In the genomic region with DNA sequence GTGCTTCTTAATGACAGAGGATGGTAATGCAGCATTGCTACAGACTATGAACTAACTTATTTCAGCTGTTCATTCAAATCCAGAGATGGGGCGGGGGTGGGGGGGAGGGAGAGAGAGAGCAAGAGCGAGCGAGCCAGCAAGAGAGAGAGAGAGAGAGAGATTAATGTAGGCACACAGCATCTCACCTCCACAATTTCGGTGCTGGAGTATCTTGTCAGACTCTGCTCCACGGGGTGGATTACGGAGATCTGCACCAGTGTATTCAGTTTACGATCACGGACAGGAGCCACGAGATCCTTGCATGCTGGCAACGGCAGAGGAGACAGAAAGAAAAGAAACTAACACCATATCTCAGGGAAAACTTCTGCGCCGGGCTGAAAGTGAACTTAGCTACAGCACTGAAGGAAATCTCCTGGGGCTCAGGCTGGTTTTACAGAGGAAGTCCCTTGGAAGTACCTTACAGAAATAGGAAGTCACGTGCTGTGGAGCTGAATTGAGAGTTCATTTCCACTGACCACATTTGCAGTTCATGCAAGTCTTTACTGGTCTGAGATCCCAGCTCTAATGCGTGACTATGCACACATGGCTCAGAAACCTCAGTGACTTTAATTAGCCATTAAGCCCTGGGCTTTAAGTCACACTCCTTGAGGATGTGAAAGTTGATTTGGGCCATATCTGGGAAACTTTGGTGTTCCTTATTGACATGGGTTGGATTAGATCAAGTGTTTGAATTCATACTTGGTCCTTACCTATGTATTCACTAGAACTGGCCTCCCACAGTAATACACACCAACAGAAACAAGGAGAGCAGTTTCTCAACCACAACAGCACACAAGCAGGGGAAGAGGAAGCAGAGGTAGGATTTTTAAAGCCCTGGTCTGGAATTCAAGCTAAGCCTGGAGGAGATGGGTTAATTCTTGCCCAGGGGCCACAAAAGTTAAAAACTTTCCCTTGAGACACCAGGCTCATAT, we compare ENCODE assay signal across 1 cellular context.
A peak's percentile ranks its signal among the peaks of the same experiment; 100 is the strongest.
TF ChIP-seq lines count a peak whose summit lies in the region.

No MANE protein-coding gene starts in this region.

TF ChIP-seq in HCT116, 20 proteins besides CTCF, POLR2A, EP300 and RAD21 (continued from another document):
- TF ChIP-seq ATF3 (IDR thresholded peaks at IDR 0.05) (no peak), JUND (IDR thresholded peaks at IDR 0.05) (peak; percentile 40), ZNF274 (IDR thresholded peaks at IDR 0.05; ENCODE audit: low read depth, low read length) (no peak), FOSL1 (IDR thresholded peaks at IDR 0.05; ENCODE audit: low read depth) (0 out of 2 replicates have a peak, but pooled peaks have one; percentile 11)
- TF ChIP-seq, protein P1, sequence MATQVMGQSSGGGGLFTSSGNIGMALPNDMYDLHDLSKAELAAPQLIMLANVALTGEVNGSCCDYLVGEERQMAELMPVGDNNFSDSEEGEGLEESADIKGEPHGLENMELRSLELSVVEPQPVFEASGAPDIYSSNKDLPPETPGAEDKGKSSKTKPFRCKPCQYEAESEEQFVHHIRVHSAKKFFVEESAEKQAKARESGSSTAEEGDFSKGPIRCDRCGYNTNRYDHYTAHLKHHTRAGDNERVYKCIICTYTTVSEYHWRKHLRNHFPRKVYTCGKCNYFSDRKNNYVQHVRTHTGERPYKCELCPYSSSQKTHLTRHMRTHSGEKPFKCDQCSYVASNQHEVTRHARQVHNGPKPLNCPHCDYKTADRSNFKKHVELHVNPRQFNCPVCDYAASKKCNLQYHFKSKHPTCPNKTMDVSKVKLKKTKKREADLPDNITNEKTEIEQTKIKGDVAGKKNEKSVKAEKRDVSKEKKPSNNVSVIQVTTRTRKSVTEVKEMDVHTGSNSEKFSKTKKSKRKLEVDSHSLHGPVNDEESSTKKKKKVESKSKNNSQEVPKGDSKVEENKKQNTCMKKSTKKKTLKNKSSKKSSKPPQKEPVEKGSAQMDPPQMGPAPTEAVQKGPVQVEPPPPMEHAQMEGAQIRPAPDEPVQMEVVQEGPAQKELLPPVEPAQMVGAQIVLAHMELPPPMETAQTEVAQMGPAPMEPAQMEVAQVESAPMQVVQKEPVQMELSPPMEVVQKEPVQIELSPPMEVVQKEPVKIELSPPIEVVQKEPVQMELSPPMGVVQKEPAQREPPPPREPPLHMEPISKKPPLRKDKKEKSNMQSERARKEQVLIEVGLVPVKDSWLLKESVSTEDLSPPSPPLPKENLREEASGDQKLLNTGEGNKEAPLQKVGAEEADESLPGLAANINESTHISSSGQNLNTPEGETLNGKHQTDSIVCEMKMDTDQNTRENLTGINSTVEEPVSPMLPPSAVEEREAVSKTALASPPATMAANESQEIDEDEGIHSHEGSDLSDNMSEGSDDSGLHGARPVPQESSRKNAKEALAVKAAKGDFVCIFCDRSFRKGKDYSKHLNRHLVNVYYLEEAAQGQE (IDR thresholded peaks at IDR 0.05; ENCODE audit: low read depth) = no peak
